1 cellular context compared by ENCODE assay signal in the genomic region with DNA sequence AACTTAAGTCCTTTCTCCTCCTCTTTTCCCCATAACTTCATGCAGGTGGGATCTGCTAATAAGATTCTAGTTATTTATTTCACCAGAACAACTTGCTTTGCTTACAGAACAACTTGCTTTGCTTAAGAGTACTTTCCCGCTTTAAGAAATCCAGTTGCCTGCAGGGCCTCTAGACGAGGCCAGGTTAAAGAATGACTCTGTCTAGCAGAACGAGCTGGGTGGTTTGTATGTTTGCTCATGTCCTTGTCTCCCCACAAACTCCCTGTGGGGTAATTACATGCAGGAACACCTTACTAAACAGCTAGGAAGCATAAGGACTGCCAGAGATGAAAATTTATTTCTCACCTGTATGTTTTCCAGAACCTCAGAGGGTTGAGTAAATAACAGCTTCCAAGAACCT.
TF ChIP-seq lines count a peak whose summit lies in the region.

No MANE protein-coding gene starts in this region.

TF ChIP-seq in GM23338, 12 proteins besides CTCF, POLR2A, EP300 and RAD21 (continued from another document):
- TF ChIP-seq, protein P1, sequence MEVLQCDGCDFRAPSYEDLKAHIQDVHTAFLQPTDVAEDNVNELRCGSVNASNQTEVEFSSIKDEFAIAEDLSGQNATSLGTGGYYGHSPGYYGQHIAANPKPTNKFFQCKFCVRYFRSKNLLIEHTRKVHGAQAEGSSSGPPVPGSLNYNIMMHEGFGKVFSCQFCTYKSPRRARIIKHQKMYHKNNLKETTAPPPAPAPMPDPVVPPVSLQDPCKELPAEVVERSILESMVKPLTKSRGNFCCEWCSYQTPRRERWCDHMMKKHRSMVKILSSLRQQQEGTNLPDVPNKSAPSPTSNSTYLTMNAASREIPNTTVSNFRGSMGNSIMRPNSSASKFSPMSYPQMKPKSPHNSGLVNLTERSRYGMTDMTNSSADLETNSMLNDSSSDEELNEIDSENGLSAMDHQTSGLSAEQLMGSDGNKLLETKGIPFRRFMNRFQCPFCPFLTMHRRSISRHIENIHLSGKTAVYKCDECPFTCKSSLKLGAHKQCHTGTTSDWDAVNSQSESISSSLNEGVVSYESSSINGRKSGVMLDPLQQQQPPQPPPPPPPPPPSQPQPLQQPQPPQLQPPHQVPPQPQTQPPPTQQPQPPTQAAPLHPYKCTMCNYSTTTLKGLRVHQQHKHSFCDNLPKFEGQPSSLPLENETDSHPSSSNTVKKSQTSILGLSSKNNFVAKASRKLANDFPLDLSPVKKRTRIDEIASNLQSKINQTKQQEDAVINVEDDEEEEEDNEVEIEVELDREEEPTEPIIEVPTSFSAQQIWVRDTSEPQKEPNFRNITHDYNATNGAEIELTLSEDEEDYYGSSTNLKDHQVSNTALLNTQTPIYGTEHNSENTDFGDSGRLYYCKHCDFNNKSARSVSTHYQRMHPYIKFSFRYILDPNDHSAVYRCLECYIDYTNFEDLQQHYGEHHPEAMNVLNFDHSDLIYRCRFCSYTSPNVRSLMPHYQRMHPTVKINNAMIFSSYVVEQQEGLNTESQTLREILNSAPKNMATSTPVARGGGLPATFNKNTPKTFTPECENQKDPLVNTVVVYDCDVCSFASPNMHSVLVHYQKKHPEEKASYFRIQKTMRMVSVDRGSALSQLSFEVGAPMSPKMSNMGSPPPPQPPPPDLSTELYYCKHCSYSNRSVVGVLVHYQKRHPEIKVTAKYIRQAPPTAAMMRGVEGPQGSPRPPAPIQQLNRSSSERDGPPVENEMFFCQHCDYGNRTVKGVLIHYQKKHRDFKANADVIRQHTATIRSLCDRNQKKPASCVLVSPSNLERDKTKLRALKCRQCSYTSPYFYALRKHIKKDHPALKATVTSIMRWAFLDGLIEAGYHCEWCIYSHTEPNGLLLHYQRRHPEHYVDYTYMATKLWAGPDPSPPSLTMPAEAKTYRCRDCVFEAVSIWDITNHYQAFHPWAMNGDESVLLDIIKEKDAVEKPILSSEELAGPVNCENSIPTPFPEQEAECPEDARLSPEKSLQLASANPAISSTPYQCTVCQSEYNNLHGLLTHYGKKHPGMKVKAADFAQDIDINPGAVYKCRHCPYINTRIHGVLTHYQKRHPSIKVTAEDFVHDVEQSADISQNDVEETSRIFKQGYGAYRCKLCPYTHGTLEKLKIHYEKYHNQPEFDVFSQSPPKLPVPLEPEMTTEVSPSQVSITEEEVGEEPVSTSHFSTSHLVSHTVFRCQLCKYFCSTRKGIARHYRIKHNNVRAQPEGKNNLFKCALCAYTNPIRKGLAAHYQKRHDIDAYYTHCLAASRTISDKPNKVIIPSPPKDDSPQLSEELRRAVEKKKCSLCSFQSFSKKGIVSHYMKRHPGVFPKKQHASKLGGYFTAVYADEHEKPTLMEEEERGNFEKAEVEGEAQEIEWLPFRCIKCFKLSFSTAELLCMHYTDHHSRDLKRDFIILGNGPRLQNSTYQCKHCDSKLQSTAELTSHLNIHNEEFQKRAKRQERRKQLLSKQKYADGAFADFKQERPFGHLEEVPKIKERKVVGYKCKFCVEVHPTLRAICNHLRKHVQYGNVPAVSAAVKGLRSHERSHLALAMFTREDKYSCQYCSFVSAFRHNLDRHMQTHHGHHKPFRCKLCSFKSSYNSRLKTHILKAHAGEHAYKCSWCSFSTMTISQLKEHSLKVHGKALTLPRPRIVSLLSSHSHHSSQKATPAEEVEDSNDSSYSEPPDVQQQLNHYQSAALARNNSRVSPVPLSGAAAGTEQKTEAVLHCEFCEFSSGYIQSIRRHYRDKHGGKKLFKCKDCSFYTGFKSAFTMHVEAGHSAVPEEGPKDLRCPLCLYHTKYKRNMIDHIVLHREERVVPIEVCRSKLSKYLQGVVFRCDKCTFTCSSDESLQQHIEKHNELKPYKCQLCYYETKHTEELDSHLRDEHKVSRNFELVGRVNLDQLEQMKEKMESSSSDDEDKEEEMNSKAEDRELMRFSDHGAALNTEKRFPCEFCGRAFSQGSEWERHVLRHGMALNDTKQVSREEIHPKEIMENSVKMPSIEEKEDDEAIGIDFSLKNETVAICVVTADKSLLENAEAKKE (CRISPR knock-in tag; IDR thresholded peaks at IDR 0.05): no peak
